3 cellular contexts compared by ENCODE assay signal in the genomic region with DNA sequence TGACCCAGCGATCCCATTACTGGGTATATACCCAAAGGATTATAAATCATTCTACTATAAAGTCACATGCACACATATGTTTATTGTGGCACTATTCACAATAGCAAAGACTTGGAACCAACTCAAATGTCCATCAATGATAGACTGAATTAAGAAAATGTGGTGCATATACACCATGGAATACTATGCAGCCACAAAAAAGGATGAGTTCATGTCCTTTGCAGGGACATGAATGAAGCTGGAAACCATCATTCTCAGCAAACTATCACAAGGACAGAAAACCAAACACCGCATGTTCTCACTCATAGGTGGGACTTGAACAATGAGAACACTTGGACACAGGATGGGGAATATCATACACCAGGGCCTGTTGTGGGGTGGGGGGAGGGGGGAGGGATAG.
DNase-seq lines count a peak whose midpoint lies in the region; ATAC-seq, FAIRE-seq and TF ChIP-seq lines count a peak whose summit lies in the region.
"Not testable (repeated sequence)": the region's sequence is repeated elsewhere in the genome, so short reads cannot be mapped to it uniquely, and the experiment has no call there.

No MANE protein-coding gene starts in this region.

- H3K4me1 ChIP-seq in HEK293 (ENCODE audit: control insufficient read depth, insufficient read depth, low read length); K562 (replicated peaks in 1 of 2; ENCODE audit: control insufficient read depth in 2 of 2, insufficient read depth in 2 of 2, low read length in 2 of 2): not testable (repeated sequence)
- peaks cover 12% of the 10 kb centered on the region for H3K4me1 ChIP-seq in HepG2 (ENCODE audit: insufficient read depth, low read length)

- not testable (repeated sequence) for BruUV-seq in K562 (replicated peaks; lab: Mats Ljungman, UMichigan); HepG2 (replicated peaks; lab: Mats Ljungman, UMichigan)

- FAIRE-seq in K562 (lab: Jason Lieb, UNC); HepG2 (lab: Jason Lieb, UNC): not testable (repeated sequence)

- H3K27me3 ChIP-seq in K562 (ENCODE audit: control insufficient read depth in 2 of 2, insufficient read depth in 2 of 2, low read length in 2 of 2); HepG2 (ENCODE audit: control insufficient read depth in 1 of 2, insufficient read depth in 2 of 2, low read length in 2 of 2): not testable (repeated sequence)

- not testable (repeated sequence) for H4K20me1 ChIP-seq in K562 (replicated peaks; ENCODE audit: control insufficient read depth, insufficient read depth, low read length); HepG2 (ENCODE audit: insufficient read depth, low read length)

- not testable (repeated sequence) for TF ChIP-seq EP300 in K562 (IDR thresholded peaks at IDR 0.05; ENCODE audit: low read length); HepG2 (IDR thresholded peaks at IDR 0.05; ENCODE audit: low read depth in 2 of 2, low read length in 2 of 2); HepG2 (CRISPR knock-in tag; IDR thresholded peaks at IDR 0.05; ENCODE audit: borderline replicate concordance)

- POLR2A ChIA-PET in HEK293 (lab: Yijun Ruan, JAX); K562 (lab: Yijun Ruan, JAX): not testable (repeated sequence)
- POLR2A ChIA-PET in HepG2 (lab: Yijun Ruan, JAX), result interaction anchor here (1.2 to 1.3 kb wide), 2 partner anchors 32 to 36 kb away, joined by 3 to 4 read pairs; no protein-coding TSS in a partner anchor

- not testable (repeated sequence) for ATAC-seq in K562, HepG2

- H3K79me2 ChIP-seq in K562 (ENCODE audit: control insufficient read depth, insufficient read depth, low read length); HepG2 (ENCODE audit: insufficient read depth, low read length): not testable (repeated sequence)

- H2AFZ ChIP-seq in K562 (ENCODE audit: low read depth, low read length); HepG2 (ENCODE audit: low read length): not testable (repeated sequence)

- not testable (repeated sequence) for H3K9me1 ChIP-seq in K562 (ENCODE audit: control insufficient read depth, insufficient read depth, low read length)

- not testable (repeated sequence) for TF ChIP-seq POLR2A in K562 (conservative IDR thresholded peaks at IDR 0.05); HepG2 (IDR thresholded peaks at IDR 0.05; ENCODE audit: insufficient read depth in 1 of 2, low read depth in 2 of 2, low read length in 2 of 2)

- WGBS in K562 (ENCODE audit: insufficient coverage, low coverage, missing lambda C conversion rate), result 89% methylated on average over 1 of the region's 2 CpGs
- WGBS in HepG2 (ENCODE audit: low lambda C conversion rate), result 98% methylated on average over 2 of the region's 2 CpGs

- in situ Hi-C loops in K562 (cut with MboI); HepG2 (cut with HindIII; ENCODE audit: extremely low pct_ligation_motif_present, low pct_unique_long_range_greater_than_20kb): not testable (repeated sequence)

- DNase-seq in K562 (ENCODE audit: extremely low read depth in 1 of 4, low spot score in 3 of 4); HepG2 (ENCODE audit: low spot score): not testable (repeated sequence)

- CTCF ChIA-PET in HEK293 (lab: Yijun Ruan, JAX); K562 (lab: Yijun Ruan, JAX; ENCODE audit: low intra/inter-chr PET ratio); HepG2 (lab: Yijun Ruan, JAX; ENCODE audit: low intra/inter-chr PET ratio, low total read pairs): not testable (repeated sequence)

- peaks cover 48 to 65% of the 10 kb centered on the region in 2 experiments for H3K36me3 ChIP-seq in HEK293 (ENCODE audit: control insufficient read depth in 2 of 2, insufficient read depth in 1 of 2, low read length in 2 of 2)
- H3K36me3 ChIP-seq in K562 (ENCODE audit: control insufficient read depth, insufficient read depth, low read length), result peaks cover 79% of the 10 kb centered on the region
- peaks cover 10 to 42% of the 10 kb centered on the region in 2 experiments; a peak in 4 of 5 replicates for H3K36me3 ChIP-seq in HepG2 (replicated peaks in 1 of 2; ENCODE audit: control insufficient read depth in 1 of 2, insufficient read depth in 2 of 2, low read length in 2 of 2)

- intact Hi-C loops in K562 (cut with micrococcal nuclease), result not testable (repeated sequence)
- intact Hi-C loops in HepG2 (cut with micrococcal nuclease; ENCODE audit: unreplicated experiment), result loop anchor here (1.0 to 5.0 kb wide), 3 partner anchors 38 to 183 kb away; a partner anchor contains a TSS

- not testable (repeated sequence) for TF ChIP-seq RAD21 in K562 (CRISPR knock-in tag; conservative IDR thresholded peaks at IDR 0.05 in 1 of 2, IDR thresholded peaks at IDR 0.05 in 1 of 2); HepG2 (CRISPR knock-in tag; IDR thresholded peaks at IDR 0.05)

- H3K4me2 ChIP-seq in K562 (ENCODE audit: insufficient read depth, low read length); HepG2 (ENCODE audit: low read depth, low read length): not testable (repeated sequence)

- not testable (repeated sequence) for H3K9me3 ChIP-seq in HEK293 (ENCODE audit: control insufficient read depth, insufficient read depth, low read depth, low read length); K562 (replicated peaks; ENCODE audit: control insufficient read depth, insufficient read depth, low read depth, low read length); HepG2 (ENCODE audit: low read length)

- H3K4me3 ChIP-seq in HEK293 (ENCODE audit: low read depth, low read length); K562; HepG2 (replicated peaks in 1 of 3; ENCODE audit: insufficient read depth in 1 of 3, low read depth in 2 of 3, low read length in 3 of 3): not testable (repeated sequence)

- H3K9ac ChIP-seq in K562 (ENCODE audit: insufficient read depth in 1 of 2, low read depth in 2 of 2, low read length in 2 of 2); HepG2 (ENCODE audit: insufficient read depth, low read depth, low read length): not testable (repeated sequence)

- TF ChIP-seq CTCF in HEK293 (tag by site-specific recombination; IDR thresholded peaks at IDR 0.05); K562 (IDR thresholded peaks at IDR 0.05 in 2 of 3, conservative IDR thresholded peaks at IDR 0.05 in 1 of 3; ENCODE audit: insufficient read depth in 2 of 3, low read depth in 1 of 3, low read length in 3 of 3); HepG2 (CRISPR knock-in tag; IDR thresholded peaks at IDR 0.05): not testable (repeated sequence)

- H3K27ac ChIP-seq in HEK293 (ENCODE audit: extremely low read depth, low read depth, low read length); K562 (ENCODE audit: extremely low read depth, low read depth, low read length); HepG2 (ENCODE audit: extremely low read length, insufficient read depth, low read length): not testable (repeated sequence)

TF ChIP-seq in HEK293, 187 proteins besides CTCF, POLR2A, EP300 and RAD21:
- peak; percentile 97 for TF ChIP-seq ZNF146 (tag by site-specific recombination; IDR thresholded peaks at IDR 0.05)

TF ChIP-seq in K562, 482 proteins besides CTCF, POLR2A, EP300 and RAD21:
- TF ChIP-seq ZNF146 (CRISPR knock-in tag; IDR thresholded peaks at IDR 0.05; ENCODE audit: unreplicated experiment), result peak; percentile 45

TF ChIP-seq in HepG2, 621 proteins besides CTCF, POLR2A, EP300 and RAD21:
- 0 out of 2 replicates have a peak, but pooled peaks have one; percentile 17 for TF ChIP-seq ZMYM3 (CRISPR knock-in tag; IDR thresholded peaks at IDR 0.05)
- 0 out of 2 replicates have a peak, but pooled peaks have one; percentile 19 for TF ChIP-seq FOXP1 (IDR thresholded peaks at IDR 0.05)
- TF ChIP-seq FOXP1 (CRISPR knock-in tag; IDR thresholded peaks at IDR 0.05), result not testable (repeated sequence)
